Comparison of ENCODE assay signal across 16 cellular contexts in the genomic region with DNA sequence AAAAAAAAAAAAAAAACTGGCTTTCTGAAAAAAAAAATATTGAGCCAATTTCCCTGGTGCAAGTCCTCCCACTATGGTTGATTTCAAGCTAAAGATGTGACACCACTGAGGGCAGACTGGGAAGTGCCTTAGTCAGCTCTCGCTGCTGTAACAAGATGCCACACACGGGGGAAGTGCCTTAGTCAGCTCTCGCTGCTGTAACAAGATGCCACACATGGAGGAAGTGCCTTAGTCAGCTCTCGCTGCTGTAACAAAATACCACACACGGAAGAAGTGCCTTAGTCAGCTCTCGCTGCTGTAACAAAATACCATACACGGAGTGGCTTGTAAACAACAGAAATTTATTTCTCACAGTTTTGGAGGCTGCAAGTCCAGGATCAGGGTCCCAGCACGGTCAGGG. TPM values are rescaled to one million over a fixed set of nuclear protein-coding genes. Genes with fewer than 3 reads are reported as not detected.
DNase-seq lines count a peak whose midpoint lies in the region; ATAC-seq, FAIRE-seq and TF ChIP-seq lines count a peak whose summit lies in the region.
"Had no signal": no experiment of that assay in that cellular context is flagged by ENCODE, and none has a peak within 500 bp of the region (broad histone marks: within the 10 kb centered on the region; RNA-seq: fewer than 3 reads in every experiment).

No MANE protein-coding gene starts in this region.

- FAIRE-seq in HepG2 (lab: Jason Lieb, UNC) (no peak), GM12878 (lab: Jason Lieb, UNC) (no peak)
- FAIRE-seq: A204.1, GM12891, H1 had no signal

- no peaks in the 10 kb centered on the region for H3K79me2 ChIP-seq in HepG2 (ENCODE audit: insufficient read depth, low read length)
- H3K79me2 ChIP-seq in GM12878 (ENCODE audit: control insufficient read depth, insufficient read depth, low read length), result no peaks in the 10 kb centered on the region

- SMC1A ChIA-PET in GM12878 (lab: Charles Lee; ENCODE audit: uncharacterized antibody, unreplicated experiment), result no interaction called here

- POLR2A ChIA-PET in HepG2 (lab: Yijun Ruan, JAX) (no interaction called here), GM12878 (lab: Charles Lee) (interaction anchor here (1.2 kb wide), 1 partner anchor 8 kb away, joined by 3 read pairs; no protein-coding TSS in a partner anchor)

- H3K4me3 ChIP-seq in HepG2 (replicated peaks in 1 of 3; ENCODE audit: insufficient read depth in 1 of 3, low read depth in 2 of 3, low read length in 3 of 3) (no peak overlapping the region), right lobe of liver (no peak overlapping the region), GM12878 (no peak overlapping the region)
- H3K4me3 ChIP-seq: HAP-1 had no signal

- H3K27ac ChIP-seq in HepG2 (ENCODE audit: extremely low read length, insufficient read depth, low read length) (no peak overlapping the region), right lobe of liver (no peak overlapping the region), GM12878 (ENCODE audit: control insufficient read depth, insufficient read depth) (no peak overlapping the region)
- H3K27ac ChIP-seq: HL-60, KMS-11 had no signal

- H3K9ac ChIP-seq in HepG2 (ENCODE audit: insufficient read depth, low read depth, low read length) (no peak overlapping the region), GM12878 (ENCODE audit: control insufficient read depth, insufficient read depth, low read length) (no peak overlapping the region)
- H3K9ac ChIP-seq: KMS-11 had no signal

- H3K9me3 ChIP-seq in HepG2 (ENCODE audit: low read length) (no peaks in the 10 kb centered on the region), right lobe of liver (no peaks in the 10 kb centered on the region), GM12878 (replicated peaks; ENCODE audit: control insufficient read depth, insufficient read depth, low read length) (no peaks in the 10 kb centered on the region; the same call in 2 of the 3 replicates)
- H3K9me3 ChIP-seq: HAP-1 had no signal

- no peaks in the 10 kb centered on the region for H3K36me3 ChIP-seq in HepG2 (replicated peaks in 1 of 2; ENCODE audit: control insufficient read depth in 1 of 2, insufficient read depth in 2 of 2, low read length in 2 of 2)
- H3K36me3 ChIP-seq in right lobe of liver, result no peaks in the 10 kb centered on the region
- H3K36me3 ChIP-seq in GM12878 (ENCODE audit: control insufficient read depth in 2 of 2, insufficient read depth in 2 of 2, low read length in 1 of 2), result no peaks in the 10 kb centered on the region
- H3K36me3 ChIP-seq: HAP-1 had no signal

- ATAC-seq in HepG2, result no peak
- no peak for ATAC-seq in right lobe of liver
- ATAC-seq in GM12878, result no peak

- no peak for TF ChIP-seq CTCF in HepG2 (CRISPR knock-in tag; IDR thresholded peaks at IDR 0.05)
- TF ChIP-seq CTCF in right lobe of liver (IDR thresholded peaks at IDR 0.05), result no peak
- no peak for TF ChIP-seq CTCF in GM12878 (IDR thresholded peaks at IDR 0.05 in 2 of 3, conservative IDR thresholded peaks at IDR 0.05 in 1 of 3; ENCODE audit: control insufficient read depth in 2 of 3, extremely low read depth in 1 of 3, insufficient read depth in 1 of 3, low read depth in 3 of 3, low read length in 3 of 3)

- TF ChIP-seq POLR2A in HepG2 (IDR thresholded peaks at IDR 0.05; ENCODE audit: insufficient read depth in 1 of 2, low read depth in 2 of 2, low read length in 2 of 2) (no peak), right lobe of liver (IDR thresholded peaks at IDR 0.05) (no peak), GM12878 (IDR thresholded peaks at IDR 0.05; ENCODE audit: low read depth, low read length) (no peak)

- no peak overlapping the region for H2AFZ ChIP-seq in HepG2 (ENCODE audit: low read length)
- no peak overlapping the region for H2AFZ ChIP-seq in GM12878 (ENCODE audit: control insufficient read depth, low read depth, low read length)

- DNase-seq in HepG2 (ENCODE audit: low spot score), result no peak
- no peak for DNase-seq in right lobe of liver
- DNase-seq in HT1080 (ENCODE audit: low read depth), result peak; percentile 46
- no peak for DNase-seq in GM12878 (ENCODE audit: low read depth, low spot score)
- no peak for DNase-seq in COLO668 (lab: John Stamatoyannopoulos, UW; ENCODE audit: unreplicated experiment)
- no peak for DNase-seq in NCI-H1092 (lab: John Stamatoyannopoulos, UW)
- DNase-seq in SIG-M5 (lab: John Stamatoyannopoulos, UW), result no peak
- DNase-seq: C1 segment of cervical spinal cord; CD4-positive, alpha-beta T cell; DND-41 had no signal

- RAD21 ChIA-PET in GM12878 (lab: Charles Lee; ENCODE audit: unreplicated experiment), result interaction anchor here (0.6 kb wide), 1 partner anchor 231 kb away, joined by 4 read pairs; no protein-coding TSS in a partner anchor

- H3K4me1 ChIP-seq in HepG2 (ENCODE audit: insufficient read depth, low read length) (no peaks in the 10 kb centered on the region), right lobe of liver (no peaks in the 10 kb centered on the region), GM12878 (ENCODE audit: control insufficient read depth, insufficient read depth, low read length) (no peaks in the 10 kb centered on the region)
- H3K4me1 ChIP-seq: HAP-1 had no signal

- intact Hi-C loops in HepG2 (cut with micrococcal nuclease; ENCODE audit: unreplicated experiment) (no loop called here), right lobe of liver (cut with DNase I) (no loop called here), GM12878 (cut with micrococcal nuclease; ENCODE audit: unreplicated experiment) (no loop called here)

- TF ChIP-seq EP300 in HepG2 (IDR thresholded peaks at IDR 0.05; ENCODE audit: low read depth in 2 of 2, low read length in 2 of 2) (no peak), HepG2 (CRISPR knock-in tag; IDR thresholded peaks at IDR 0.05; ENCODE audit: borderline replicate concordance) (no peak), GM12878 (IDR thresholded peaks at IDR 0.05; ENCODE audit: borderline replicate concordance in 1 of 2, control insufficient read depth in 1 of 2, low read depth in 2 of 2, low read length in 2 of 2) (no peak)

- H3K4me2 ChIP-seq in HepG2 (ENCODE audit: low read depth, low read length) (no peak overlapping the region), GM12878 (ENCODE audit: control insufficient read depth, insufficient read depth) (no peak overlapping the region)
- H3K4me2 ChIP-seq: KMS-11 had no signal

- H4K20me1 ChIP-seq in HepG2 (ENCODE audit: insufficient read depth, low read length), result no peaks in the 10 kb centered on the region
- H4K20me1 ChIP-seq in GM12878 (ENCODE audit: control insufficient read depth, insufficient read depth), result no peaks in the 10 kb centered on the region

- CTCF ChIA-PET in HepG2 (lab: Yijun Ruan, JAX; ENCODE audit: low intra/inter-chr PET ratio, low total read pairs), result no interaction called here
- CTCF ChIA-PET in GM12878 (lab: Yijun Ruan, JAX), result no interaction called here

- no TSS peak for BruUV-seq in HepG2 (replicated peaks; lab: Mats Ljungman, UMichigan)
- no TSS peak for BruUV-seq in GM12878 (replicated peaks; lab: Mats Ljungman, UMichigan)

- in situ Hi-C loops in HepG2 (cut with HindIII; ENCODE audit: extremely low pct_ligation_motif_present, low pct_unique_long_range_greater_than_20kb), result no loop called here
- in situ Hi-C loops in GM12878 (cut with MboI), result no loop called here

- H3K27me3 ChIP-seq in HepG2 (ENCODE audit: control insufficient read depth in 1 of 2, insufficient read depth in 2 of 2, low read length in 2 of 2) (peaks cover 7 to 54% of the 10 kb centered on the region in 2 experiments), right lobe of liver (peaks cover 0 to 5% of the 10 kb centered on the region in 2 donors), GM12878 (replicated peaks in 1 of 2; ENCODE audit: control insufficient read depth in 2 of 2, insufficient read depth in 2 of 2, low read length in 1 of 2) (peaks cover 0 to under 1% of the 10 kb centered on the region in 2 experiments)

- TF ChIP-seq RAD21 in HepG2 (CRISPR knock-in tag; IDR thresholded peaks at IDR 0.05), result no peak
- no peak for TF ChIP-seq RAD21 in GM12878 (IDR thresholded peaks at IDR 0.05; ENCODE audit: insufficient read depth, low read depth, low read length)

- 33% methylated on average over 8 of the region's 8 CpGs for WGBS in HepG2 (ENCODE audit: low lambda C conversion rate)
- 70% methylated on average over 4 of the region's 8 CpGs for whole genome bisulfite sequencing in right lobe of liver (ENCODE audit: insufficient coverage, low coverage, low lambda C conversion rate, missing lambda C conversion rate)
- WGBS in GM12878 (ENCODE audit: insufficient coverage, insufficient replicate concordance, low lambda C conversion rate, missing lambda C conversion rate), result 68% methylated on average over 8 of the region's 8 CpGs

RNA-seq across cellular contexts. Expression of a gene that starts 23.4 kb away (rescaled TPM):
- total RNA-seq in HepG2 (2016; rRNA removed; fragmentation: Illumina TruSeq; extraction: Trizol), result 0.13 TPM in 1 of 2 replicates, not detected in the other
- 1.1 and 2.7 TPM in 2 replicates for total RNA-seq in HepG2 (2016; cell fraction: cytosol; rRNA removed; fragmentation: Illumina TruSeq; extraction: Trizol; ENCODE audit: low read depth)
- total RNA-seq in HepG2 (2016; cell fraction: insoluble cytoplasmic fraction; rRNA removed; fragmentation: Illumina TruSeq; extraction: Trizol), result 0.09 TPM in 1 of 2 replicates, not detected in the other
- not detected in 2 replicates for total RNA-seq in HepG2 (2016; cell fraction: membrane; rRNA removed; fragmentation: Illumina TruSeq; extraction: Trizol)
- total RNA-seq in HepG2 (2016; cell fraction: nucleus; rRNA removed; fragmentation: Illumina TruSeq; extraction: Trizol), result not detected in 2 replicates
- polyA plus RNA-seq in HepG2 (2011; rRNA removed), result not detected in 2 replicates
- polyA plus RNA-seq in HepG2 (2011; cell fraction: cytosol; rRNA removed), result not detected in 2 replicates
- not detected in 2 replicates for polyA plus RNA-seq in HepG2 (2011; cell fraction: nucleus; rRNA removed)
- polyA plus RNA-seq in HepG2 (2012), result not detected in 2 replicates
- not detected in 2 replicates for polyA plus RNA-seq in HepG2 (2016; cell fraction: cytosol; fragmentation: Illumina TruSeq; extraction: Trizol; ENCODE audit: low read depth)
- not detected in 2 replicates for polyA plus RNA-seq in HepG2 (2016; cell fraction: insoluble cytoplasmic fraction; fragmentation: Illumina TruSeq; extraction: Trizol; ENCODE audit: low read depth)
- polyA plus RNA-seq in HepG2 (2016; cell fraction: membrane; fragmentation: Illumina TruSeq; extraction: Trizol; ENCODE audit: low read depth), result not detected in 2 replicates
- polyA plus RNA-seq in HepG2 (2016; cell fraction: nucleus; fragmentation: Illumina TruSeq; extraction: Trizol; ENCODE audit: insufficient read depth, low read depth), result not detected in 2 replicates
- polyA minus RNA-seq in HepG2 (2011; rRNA and poly(A)+ RNA removed; ENCODE audit: low replicate concordance), result not detected in 2 replicates
- not detected in 2 replicates for polyA minus RNA-seq in HepG2 (2011; cell fraction: cytosol; rRNA and poly(A)+ RNA removed)
- not detected in 2 replicates for polyA minus RNA-seq in HepG2 (2011; cell fraction: nucleus; rRNA and poly(A)+ RNA removed)
- total RNA-seq in right lobe of liver, result 10 to 100 TPM in 1 of 6 experiments, 1 to 10 TPM in 5; 5.3 to 11.6 (median 7.8) TPM
- 0.18 and 1.3 TPM in 2 replicates for total RNA-seq in HT1080 (2014; rRNA removed; shearing (Covaris generic))
- not detected in 2 replicates for polyA plus RNA-seq in HT1080 (2015; cell fraction: cytosol; rRNA removed)
- 0.98 and 1.8 TPM in 2 replicates for polyA plus RNA-seq in HT1080 (2015; cell fraction: nucleus; rRNA removed)
- total RNA-seq in GM12878 (2013; cell fraction: nucleolus; rRNA removed), result 283 and 331 TPM in 2 replicates
- 0.06 and 0.16 TPM in 2 replicates for total RNA-seq in GM12878 (2014; rRNA removed)
- total RNA-seq in GM12878 (2014; rRNA removed; fragmentation: Illumina TruSeq; extraction: Trizol), result not detected in 2 replicates
- 0.05 and 0.08 TPM in 2 replicates for total RNA-seq in GM12878 (2021)
- polyA plus RNA-seq in GM12878 (2011; ENCODE audit: low read depth), result 0.94 TPM
- 12.3 and 16.5 TPM in 2 replicates for polyA plus RNA-seq in GM12878 (2011; rRNA removed)
- 16.0 and 21.2 TPM in 2 replicates for polyA plus RNA-seq in GM12878 (2011; cell fraction: cytosol; rRNA removed)
- polyA plus RNA-seq in GM12878 (2011; cell fraction: nucleus; rRNA removed), result 90.7 and 117 TPM in 2 replicates
- polyA plus RNA-seq in GM12878 (2012), result 1.8 and 5.6 TPM in 2 replicates
- polyA plus RNA-seq in GM12878 (2014; fragmentation: Illumina TruSeq; extraction: Trizol), result 0.24 TPM in 1 of 2 replicates, not detected in the other
- not detected for polyA plus RNA-seq in GM12878 (2014; fragmentation: Nextera tagmentation; extraction: Ambion mirVana)
- 0.01 and 0.38 TPM in 2 replicates for polyA plus RNA-seq in GM12878 (2014; rRNA removed)
- not detected for polyA plus RNA-seq in GM12878 (2016; fragmentation: Nextera tagmentation; extraction: Ambion mirVana)
- polyA minus RNA-seq in GM12878 (2011; rRNA and poly(A)+ RNA removed), result 6.2 and 12.6 TPM in 2 replicates
- polyA minus RNA-seq in GM12878 (2011; cell fraction: cytosol; rRNA and poly(A)+ RNA removed), result 3.1 and 8.7 TPM in 2 replicates
- polyA minus RNA-seq in GM12878 (2011; cell fraction: nucleus; rRNA and poly(A)+ RNA removed), result 29.3 and 31.1 TPM in 2 replicates
- total RNA-seq: CD4-positive, alpha-beta T cell had no signal
